ENCODE assay signal across 18 cellular contexts in genomic region chr6:164037165-164037564, GRCh38.
"Had no signal": no experiment of that assay in that cellular context is flagged by ENCODE, and none has a peak within 500 bp of the region (broad histone marks: within the 10 kb centered on the region; RNA-seq: fewer than 3 reads in every experiment).

No MANE protein-coding gene starts in this region.

- H3K4me3 Mint-ChIP-seq: effector memory CD8-positive, alpha-beta T cell; immature natural killer cell; naive B cell; stimulated activated effector memory CD8-positive, alpha-beta T cell treated with anti-CD3 and anti-CD28 coated beads, Interleukin-12 subunit alpha, Interleukin-12 subunit beta, amount 100 ng/mL, for 72 hours; type B pancreatic cell had no signal

- H3K27me3 ChIP-seq: esophagus muscularis mucosa, gastrocnemius medialis, left lung, ovary, right atrium auricular region, suprapubic skin, thyroid gland had no signal

- H3K27ac Mint-ChIP-seq: effector memory CD8-positive, alpha-beta T cell; immature natural killer cell; naive B cell; stimulated activated effector memory CD8-positive, alpha-beta T cell treated with anti-CD3 and anti-CD28 coated beads, Interleukin-12 subunit alpha, Interleukin-12 subunit beta, amount 100 ng/mL, for 72 hours; type B pancreatic cell had no signal

- H3K4me1 ChIP-seq: esophagus muscularis mucosa, gastrocnemius medialis, left lung, right atrium auricular region, suprapubic skin, thyroid gland had no signal

- H3K36me3 Mint-ChIP-seq: immature natural killer cell; stimulated activated effector memory CD8-positive, alpha-beta T cell treated with anti-CD3 and anti-CD28 coated beads, Interleukin-12 subunit alpha, Interleukin-12 subunit beta, amount 100 ng/mL, for 72 hours; type B pancreatic cell had no signal

- DNase-seq: effector memory CD8-positive, alpha-beta T cell; gastrocnemius medialis; immature natural killer cell; left lung; mesendoderm; naive B cell; nucleus accumbens; ovary; stimulated activated CD4-positive, alpha-beta T cell treated with anti-CD3 and anti-CD28 coated beads, Interleukin-4, amount 100 ng/mL, for 1 hour; stimulated activated CD8-positive, alpha-beta memory T cell treated with anti-CD3 and anti-CD28 coated beads, Interleukin-4, amount 100 ng/mL, for 48 hours; stimulated activated naive CD8-positive, alpha-beta T cell treated with anti-CD3 and anti-CD28 coated beads, Interleukin-15, Interleukin-2, amounts not matched to agents 100 U/mL and 50 U/mL, for 24 hours; thyroid gland had no signal

- H3K27me3 Mint-ChIP-seq: type B pancreatic cell had no signal

- H3K9me3 Mint-ChIP-seq: effector memory CD8-positive, alpha-beta T cell; stimulated activated effector memory CD8-positive, alpha-beta T cell treated with anti-CD3 and anti-CD28 coated beads, Interleukin-12 subunit alpha, Interleukin-12 subunit beta, amount 100 ng/mL, for 72 hours; type B pancreatic cell had no signal

- H3K36me3 ChIP-seq: esophagus muscularis mucosa, gastrocnemius medialis, left lung, ovary, right atrium auricular region, suprapubic skin, thyroid gland had no signal

- H3K4me1 Mint-ChIP-seq: naive B cell; stimulated activated effector memory CD8-positive, alpha-beta T cell treated with anti-CD3 and anti-CD28 coated beads, Interleukin-12 subunit alpha, Interleukin-12 subunit beta, amount 100 ng/mL, for 72 hours had no signal

- H3K27ac ChIP-seq: epithelial cell of prostate, esophagus muscularis mucosa, gastrocnemius medialis, left lung, ovary, right atrium auricular region, suprapubic skin, thyroid gland had no signal

- ATAC-seq: effector memory CD8-positive, alpha-beta T cell; gastrocnemius medialis; left lung; stimulated activated effector memory CD8-positive, alpha-beta T cell treated with anti-CD3 and anti-CD28 coated beads, Interleukin-12 subunit alpha, Interleukin-12 subunit beta, amount 100 ng/mL, for 72 hours; stimulated activated naive CD8-positive, alpha-beta T cell treated with anti-CD3 and anti-CD28 coated beads, Interleukin-15, Interleukin-2, amounts not matched to agents 100 U/mL and 50 U/mL, for 24 hours had no signal

- H3K4me3 ChIP-seq: esophagus muscularis mucosa, gastrocnemius medialis, left lung, ovary, right atrium auricular region, suprapubic skin, thyroid gland had no signal

- H3K9me3 ChIP-seq: esophagus muscularis mucosa, gastrocnemius medialis, left lung, ovary, right atrium auricular region, suprapubic skin, thyroid gland had no signal
